Comparison of ENCODE assay signal across 17 cellular contexts in the genomic region with DNA sequence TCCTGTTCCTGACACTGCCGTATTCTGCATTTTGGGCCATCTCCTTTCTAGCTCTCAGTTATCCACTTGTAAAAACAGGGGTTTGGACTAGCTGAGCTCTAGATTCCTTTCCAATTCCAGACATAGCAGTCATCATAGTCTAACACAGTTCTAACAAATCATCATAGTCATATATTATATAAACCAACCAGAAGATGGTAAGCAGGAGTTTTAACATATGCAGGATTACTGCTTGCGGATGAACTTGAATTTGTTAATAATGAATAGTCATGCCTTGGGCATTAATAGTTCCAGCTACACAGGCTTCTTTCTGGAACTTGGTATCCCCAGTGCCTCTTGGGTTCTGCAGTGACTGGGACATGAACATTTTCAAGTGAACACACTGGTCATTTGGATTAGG. TPM values are rescaled to one million over a fixed set of nuclear protein-coding genes. Genes with fewer than 3 reads are reported as not detected.
A peak's percentile ranks its signal among the peaks of the same experiment; 100 is the strongest.
DNase-seq lines count a peak whose midpoint lies in the region; ATAC-seq and TF ChIP-seq lines count a peak whose summit lies in the region.
"Had no signal": no experiment of that assay in that cellular context is flagged by ENCODE, and none has a peak within 500 bp of the region (broad histone marks: within the 10 kb centered on the region; RNA-seq: fewer than 3 reads in every experiment).

No MANE protein-coding gene starts in this region.

- CTCF ChIA-PET in PC-3 (lab: Charles Lee) = no interaction called here
- CTCF ChIA-PET in activated CD4-positive, alpha-beta memory T cell treated with anti-CD3 and anti-CD28 coated beads for 36 hours (lab: Charles Lee) = interaction anchor here (0.8 kb wide), 1 partner anchor 415 kb away, joined by 3 read pairs; no protein-coding TSS in a partner anchor

- no peak overlapping the region for H3K4me2 ChIP-seq in PC-3 (ENCODE audit: low read length)

- no peak overlapping the region for H3K9ac ChIP-seq in PC-3 (ENCODE audit: low read length)

- H4K20me1 ChIP-seq in PC-3 (ENCODE audit: low read length) = no peaks in the 10 kb centered on the region

- H3K4me3 Mint-ChIP-seq in nephron progenitor cell = peak overlapping the region; percentile 33
- no peak overlapping the region for H3K4me3 Mint-ChIP-seq in activated CD4-positive, alpha-beta memory T cell treated with anti-CD3 and anti-CD28 coated beads for 36 hours
- H3K4me3 Mint-ChIP-seq: activated naive CD8-positive, alpha-beta T cell treated with anti-CD3 and anti-CD28 coated beads, Interleukin-2, amount 10 ng/mL, durations not matched to agents 7 days and 5 days; activated T-cell treated with anti-CD3 and anti-CD28 coated beads, Interleukin-2, amount 50 U/mL, for 4 hours had no signal

- H3K27me3 ChIP-seq in PC-3 (ENCODE audit: low read length) = no peaks in the 10 kb centered on the region

- POLR2A ChIA-PET in PC-3 (lab: Charles Lee; ENCODE audit: unreplicated experiment) = no interaction called here
- POLR2A ChIA-PET in activated CD4-positive, alpha-beta memory T cell treated with anti-CD3 and anti-CD28 coated beads for 36 hours (lab: Charles Lee) = no interaction called here

- peaks cover 5% of the 10 kb centered on the region; the same call in 1 of the 2 replicates for H3K9me3 ChIP-seq in PC-3 (ENCODE audit: low read length)

- H3K4me3 ChIP-seq in fibroblast of pulmonary artery (replicated peaks; ENCODE audit: low read depth, low read length) (no peak overlapping the region), PC-3 (ENCODE audit: low read length) (no peak overlapping the region)
- H3K4me3 ChIP-seq: SK-N-MC had no signal

- H2AFZ ChIP-seq in PC-3 (ENCODE audit: low read length) = no peak overlapping the region

- H3K4me1 ChIP-seq in PC-3 (ENCODE audit: insufficient read depth, low read length) = peaks cover 18% of the 10 kb centered on the region

- H3K27ac ChIP-seq in 22Rv1 (peak overlapping the region; percentile 76), PC-3 (ENCODE audit: low read length) (no peak overlapping the region)
- H3K27ac ChIP-seq: SK-N-MC had no signal

- peaks cover 18% of the 10 kb centered on the region for H3K36me3 Mint-ChIP-seq in nephron progenitor cell (ENCODE audit: low read depth)
- no peaks in the 10 kb centered on the region for H3K36me3 Mint-ChIP-seq in activated CD4-positive, alpha-beta memory T cell treated with anti-CD3 and anti-CD28 coated beads for 36 hours
- H3K36me3 Mint-ChIP-seq: activated naive CD8-positive, alpha-beta T cell treated with anti-CD3 and anti-CD28 coated beads, Interleukin-2, amount 10 ng/mL, durations not matched to agents 7 days and 5 days had no signal

- H3K27ac Mint-ChIP-seq in nephron progenitor cell = peak overlapping the region; percentile 92
- H3K27ac Mint-ChIP-seq in activated CD4-positive, alpha-beta memory T cell treated with anti-CD3 and anti-CD28 coated beads for 36 hours = no peak overlapping the region
- H3K27ac Mint-ChIP-seq: activated naive CD8-positive, alpha-beta T cell treated with anti-CD3 and anti-CD28 coated beads, Interleukin-2, amount 10 ng/mL, durations not matched to agents 7 days and 5 days had no signal

- H3K27me3 Mint-ChIP-seq in nephron progenitor cell (ENCODE audit: low read depth, poor library complexity) = no peaks in the 10 kb centered on the region
- peaks cover 13% of the 10 kb centered on the region for H3K27me3 Mint-ChIP-seq in activated CD4-positive, alpha-beta memory T cell treated with anti-CD3 and anti-CD28 coated beads for 36 hours

- H3K9me3 Mint-ChIP-seq in nephron progenitor cell = peaks cover 19% of the 10 kb centered on the region
- peaks cover 7% of the 10 kb centered on the region for H3K9me3 Mint-ChIP-seq in activated CD4-positive, alpha-beta memory T cell treated with anti-CD3 and anti-CD28 coated beads for 36 hours

- intact Hi-C loops in PC-3 (cut with micrococcal nuclease) = no loop called here
- intact Hi-C loops in sciatic nerve (cut with DNase I) = no loop called here
- intact Hi-C loops in activated CD4-positive, alpha-beta memory T cell treated with anti-CD3 and anti-CD28 coated beads for 36 hours (cut with micrococcal nuclease) = no loop called here

- ATAC-seq in GM21737 (IDR thresholded peaks at IDR 0.05; ENCODE audit: unreplicated experiment) (no peak), PC-3 (no peak), sciatic nerve (no peak)
- ATAC-seq: activated T-cell treated with anti-CD3 and anti-CD28 coated beads, Interleukin-2, amount 50 U/mL, for 4 hours had no signal

- no peaks in the 10 kb centered on the region for H3K36me3 ChIP-seq in PC-3 (ENCODE audit: low read depth, low read length)

- no peaks in the 10 kb centered on the region for H3K9me2 ChIP-seq in PC-3 (replicated peaks; ENCODE audit: low read length)

- no TSS peak for BruUV-seq in PC-3 (replicated peaks; lab: Mats Ljungman, UMichigan)

- DNase-seq in M059J (ENCODE audit: low read depth) (peak; percentile 27), fibroblast of pulmonary artery (ENCODE audit: low read depth) (peak; percentile 22), nephron progenitor cell (no peak), PC-3 (no peak), sciatic nerve (ENCODE audit: low spot score) (no peak)
- no peak for DNase-seq in activated CD4-positive, alpha-beta memory T cell treated with anti-CD3 and anti-CD28 coated beads for 36 hours
- DNase-seq: activated CD4-positive, alpha-beta T cell treated with anti-CD3 and anti-CD28 coated beads, Interleukin-2, amount 50 U/mL, for 1 hour; activated naive CD8-positive, alpha-beta T cell treated with anti-CD3 and anti-CD28 coated beads, Interleukin-2, amount 10 ng/mL, durations not matched to agents 7 days and 5 days; activated T-cell treated with anti-CD3 and anti-CD28 coated beads, Interleukin-2, amount 50 U/mL, for 4 hours; erythroblast; mammary epithelial cell; NCI-H1436 treated with DMSO at 0.1 percent for 48 hours; occipital lobe had no signal

- TF ChIP-seq CTCF in 22Rv1 (IDR thresholded peaks at IDR 0.05) = no peak
- TF ChIP-seq CTCF in fibroblast of pulmonary artery (IDR thresholded peaks at IDR 0.05; ENCODE audit: low read length, missing control alignments) = no peak
- TF ChIP-seq CTCF in nephron progenitor cell (IDR thresholded peaks at IDR 0.05) = no peak
- TF ChIP-seq CTCF in PC-3 (conservative IDR thresholded peaks at IDR 0.05; ENCODE audit: low read depth, low read length) = no peak

- H3K4me1 Mint-ChIP-seq in nephron progenitor cell = peaks cover 31% of the 10 kb centered on the region
- H3K4me1 Mint-ChIP-seq in activated CD4-positive, alpha-beta memory T cell treated with anti-CD3 and anti-CD28 coated beads for 36 hours (ENCODE audit: low read depth) = no peaks in the 10 kb centered on the region
- H3K4me1 Mint-ChIP-seq: activated naive CD8-positive, alpha-beta T cell treated with anti-CD3 and anti-CD28 coated beads, Interleukin-2, amount 10 ng/mL, durations not matched to agents 7 days and 5 days had no signal

- no peaks in the 10 kb centered on the region for H3F3A ChIP-seq in PC-3 (ENCODE audit: low read length, unreplicated experiment)

- H3K79me2 ChIP-seq in PC-3 (ENCODE audit: low read length) = no peaks in the 10 kb centered on the region

RNA-seq across cellular contexts. Expression of a gene that starts 26.6 kb away (rescaled TPM):
- 1.2 and 3.3 TPM in 2 replicates for total RNA-seq in M059J (2014; rRNA removed; shearing (Covaris generic))
- total RNA-seq in PC-3 (2014; rRNA removed) = 0.07 TPM in 1 of 2 replicates, not detected in the other
- 6.3 TPM for total RNA-seq in sciatic nerve
- total RNA-seq in activated CD4-positive, alpha-beta memory T cell treated with anti-CD3 and anti-CD28 coated beads for 36 hours = not detected
- total RNA-seq: activated naive CD8-positive, alpha-beta T cell treated with anti-CD3 and anti-CD28 coated beads, Interleukin-2, amount 10 ng/mL, durations not matched to agents 7 days and 5 days; LHCN-M2 had no signal

Comparison
In these comparisons a context has a peak if more than half of its experiments do, and no peak if none do; other contexts are left out.
1. DNase-seq: peak in M059J (single experiment) and fibroblast of pulmonary artery (single experiment); none in nephron progenitor cell (single experiment), PC-3 (single experiment), sciatic nerve (single experiment) and activated CD4-positive, alpha-beta memory T cell treated with anti-CD3 and anti-CD28 coated beads for 36 hours (single experiment).